In the genomic region with DNA sequence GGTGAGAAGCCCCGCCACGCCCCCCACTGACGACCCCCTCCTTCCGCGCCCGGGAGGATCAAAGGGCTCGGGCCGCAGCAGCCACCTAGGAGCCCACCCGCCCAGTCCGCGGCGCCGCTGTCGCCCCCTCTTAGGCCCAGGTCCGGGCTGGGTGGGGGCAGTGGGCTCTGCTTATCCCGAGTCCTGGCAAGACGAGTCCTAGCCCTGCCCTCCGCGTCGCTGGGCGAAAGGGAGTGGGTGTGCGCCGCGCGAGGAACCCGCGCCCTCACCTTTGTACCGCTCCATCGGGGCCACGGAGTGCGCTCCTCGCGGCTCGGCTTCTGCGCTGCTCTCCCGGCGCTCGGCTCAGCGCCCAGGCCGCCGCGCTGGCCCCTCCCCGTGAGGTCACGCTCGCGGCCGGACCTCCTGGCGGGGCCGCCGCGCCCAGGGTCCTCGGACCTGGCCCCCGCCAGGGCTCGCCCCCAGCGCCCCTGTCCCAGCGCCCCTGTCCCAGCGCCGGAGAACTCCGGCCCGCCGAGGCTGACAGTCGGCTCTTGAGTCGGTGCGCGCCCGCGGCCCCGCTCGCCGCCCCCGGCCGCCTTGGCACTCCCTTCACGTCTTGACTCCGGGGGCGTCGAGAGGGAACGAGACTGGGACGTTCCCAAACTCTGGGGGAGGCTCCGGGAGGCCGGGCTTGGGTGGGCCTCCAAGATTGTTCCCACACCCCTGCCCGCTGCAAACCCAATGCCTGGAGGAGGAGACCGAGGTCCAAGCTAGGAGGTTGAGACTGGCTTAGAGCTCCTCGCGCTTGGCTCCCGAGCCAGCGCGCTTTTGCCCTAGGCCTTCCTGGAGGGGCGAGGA, we compare ENCODE assay signal across 8 cellular contexts. TPM values are rescaled to one million over a fixed set of nuclear protein-coding genes. Genes with fewer than 3 reads are reported as not detected.
DNase-seq lines count a peak whose midpoint lies in the region; ATAC-seq, FAIRE-seq and TF ChIP-seq lines count a peak whose summit lies in the region.

A gene with protein sequence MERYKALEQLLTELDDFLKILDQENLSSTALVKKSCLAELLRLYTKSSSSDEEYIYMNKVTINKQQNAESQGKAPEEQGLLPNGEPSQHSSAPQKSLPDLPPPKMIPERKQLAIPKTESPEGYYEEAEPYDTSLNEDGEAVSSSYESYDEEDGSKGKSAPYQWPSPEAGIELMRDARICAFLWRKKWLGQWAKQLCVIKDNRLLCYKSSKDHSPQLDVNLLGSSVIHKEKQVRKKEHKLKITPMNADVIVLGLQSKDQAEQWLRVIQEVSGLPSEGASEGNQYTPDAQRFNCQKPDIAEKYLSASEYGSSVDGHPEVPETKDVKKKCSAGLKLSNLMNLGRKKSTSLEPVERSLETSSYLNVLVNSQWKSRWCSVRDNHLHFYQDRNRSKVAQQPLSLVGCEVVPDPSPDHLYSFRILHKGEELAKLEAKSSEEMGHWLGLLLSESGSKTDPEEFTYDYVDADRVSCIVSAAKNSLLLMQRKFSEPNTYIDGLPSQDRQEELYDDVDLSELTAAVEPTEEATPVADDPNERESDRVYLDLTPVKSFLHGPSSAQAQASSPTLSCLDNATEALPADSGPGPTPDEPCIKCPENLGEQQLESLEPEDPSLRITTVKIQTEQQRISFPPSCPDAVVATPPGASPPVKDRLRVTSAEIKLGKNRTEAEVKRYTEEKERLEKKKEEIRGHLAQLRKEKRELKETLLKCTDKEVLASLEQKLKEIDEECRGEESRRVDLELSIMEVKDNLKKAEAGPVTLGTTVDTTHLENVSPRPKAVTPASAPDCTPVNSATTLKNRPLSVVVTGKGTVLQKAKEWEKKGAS (minus strand): TSS at position 332 of the 840 bp plus-strand sequence. CDS start 47 bp downstream, at position 285.

- 3% methylated on average over 12 of the region's 88 CpGs for WGBS in A549 (ENCODE audit: missing lambda C conversion rate)

- peak; percentile 89 for ATAC-seq in A549

- in situ Hi-C loops in brain microvascular endothelial cell (cut with HindIII; ENCODE audit: low pct_ligation_motif_present, low sequenced_read_pairs), result no loop called here

- peak within 1 kb of the TSS; percentile 96 for H3K4me2 ChIP-seq in A549

- peak; percentile 69 for TF ChIP-seq POLR2A in A549 (IDR thresholded peaks at IDR 0.05; ENCODE audit: low read length)

- H3K9me3 ChIP-seq in A549 (no peaks in the 10 kb centered on the region), subcutaneous abdominal adipose tissue (ENCODE audit: control insufficient read depth in 5 of 5, low read length in 5 of 5) (no peaks in the 10 kb centered on the region)

- peak; percentile 64 to 65 for DNase-seq in A549 (ENCODE audit: low read depth in 1 of 2, low spot score in 1 of 2)
- peak; percentile 86 for DNase-seq in H7
- DNase-seq in brain microvascular endothelial cell, result no peak
- peak; percentile 62 for DNase-seq in left kidney (ENCODE audit: low read depth, low spot score)
- no peak for DNase-seq in stimulated activated CD4-positive, alpha-beta T cell treated with anti-CD3 and anti-CD28 coated beads, Interleukin-4, amount 100 ng/mL, for 4 hours
- no peak for DNase-seq in NCI-H1092 treated with DMSO at 0.1 percent for 48 hours (lab: John Stamatoyannopoulos, UW)
- DNase-seq in midbrain (lab: John Stamatoyannopoulos, UW), result no peak

- H3K9ac ChIP-seq in subcutaneous abdominal adipose tissue (ENCODE audit: low read length in 5 of 5), result peak within 1 kb of the TSS in 2 of 5 donors; percentile 53 to 60

- no peak for FAIRE-seq in A549 (lab: Jason Lieb, UNC)

- H3K27me3 ChIP-seq in H7 (ENCODE audit: control insufficient read depth, insufficient read depth, low read length), result peaks cover 42% of the 10 kb centered on the region
- H3K27me3 ChIP-seq in brain microvascular endothelial cell (replicated peaks), result peaks cover 18% of the 10 kb centered on the region
- H3K27me3 ChIP-seq in subcutaneous abdominal adipose tissue (ENCODE audit: control insufficient read depth in 5 of 5, insufficient read depth in 4 of 5, low read length in 5 of 5), result peaks cover 0 to 31% (median 24%) of the 10 kb centered on the region in 5 donors

- H3K4me1 ChIP-seq in A549 (peaks cover 55% of the 10 kb centered on the region), subcutaneous abdominal adipose tissue (ENCODE audit: control insufficient read depth in 5 of 5, insufficient read depth in 5 of 5, low read length in 5 of 5) (peaks cover 0 to 49% (median 21%) of the 10 kb centered on the region in 5 donors)

- no peak for TF ChIP-seq CTCF in A549 (IDR thresholded peaks at IDR 0.05)
- TF ChIP-seq CTCF in brain microvascular endothelial cell (IDR thresholded peaks at IDR 0.05; ENCODE audit: low read depth, low read length, missing control alignments), result no peak

- H3K27ac ChIP-seq in A549, result peak within 1 kb of the TSS; percentile 74 to 97
- H3K27ac ChIP-seq in brain microvascular endothelial cell, result no peak within 1 kb of the TSS
- H3K27ac ChIP-seq in subcutaneous abdominal adipose tissue (ENCODE audit: low read depth, low read length), result no peak within 1 kb of the TSS

- TF ChIP-seq RAD21 in A549 (conservative IDR thresholded peaks at IDR 0.05 in 1 of 2, IDR thresholded peaks at IDR 0.05 in 1 of 2), result 0 out of 5 replicates have a peak, but pooled peaks of 1 of the 2 experiments have one; percentile 14

- TF ChIP-seq EP300 in A549 (IDR thresholded peaks at IDR 0.05), result no peak

- POLR2A ChIA-PET in A549 (lab: Yijun Ruan, JAX), result interaction anchor here (0.9 to 2.5 kb wide), 6 partner anchors 9 to 98 kb away, joined by 3 to 10 read pairs (median 6); no protein-coding TSS in a partner anchor

- H3K36me3 ChIP-seq in H7 (replicated peaks; ENCODE audit: control insufficient read depth, insufficient read depth, low read length) (no peaks in the 10 kb centered on the region), brain microvascular endothelial cell (replicated peaks) (no peaks in the 10 kb centered on the region), subcutaneous abdominal adipose tissue (ENCODE audit: control insufficient read depth in 5 of 5, insufficient read depth in 5 of 5, low read length in 5 of 5) (no peaks in the 10 kb centered on the region)

- CTCF ChIA-PET in A549 (lab: Yijun Ruan, JAX), result interaction anchor here (0.8 to 4.4 kb wide), 24 partner anchors 10 to 132 kb away, joined by 3 to 76 read pairs (median 5); no protein-coding TSS in a partner anchor

- H3K4me3 ChIP-seq in A549 (peak within 1 kb of the TSS; percentile 83), H7 (ENCODE audit: insufficient read depth, low read depth, low read length) (peak within 1 kb of the TSS; percentile 60), brain microvascular endothelial cell (ENCODE audit: low read depth, low read length) (peak within 1 kb of the TSS; percentile 33), subcutaneous abdominal adipose tissue (ENCODE audit: low read depth in 1 of 5, low read length in 5 of 5) (peak within 1 kb of the TSS; percentile 63 to 67 (median 65))

TF ChIP-seq in A549, 52 proteins besides CTCF, POLR2A, EP300 and RAD21 (continues in another document):
- TF ChIP-seq ESRRA (IDR thresholded peaks at IDR 0.05; ENCODE audit: borderline replicate concordance, low read length) (no peak), JUN (IDR thresholded peaks at IDR 0.05) (0 out of 5 replicates have a peak, but pooled peaks of 1 of the 2 experiments have one; percentile 51), MYC (IDR thresholded peaks at IDR 0.05; ENCODE audit: borderline replicate concordance, low read length) (0 out of 2 replicates have a peak, but pooled peaks have one; percentile 38), NPAS2 (CRISPR knock-in tag; IDR thresholded peaks at IDR 0.05; ENCODE audit: borderline replicate concordance) (no peak), KDM1A (IDR thresholded peaks at IDR 0.05; ENCODE audit: low read depth) (peak; percentile 41; the same call in 1 of the 2 replicates)
- TF ChIP-seq, protein P1, sequence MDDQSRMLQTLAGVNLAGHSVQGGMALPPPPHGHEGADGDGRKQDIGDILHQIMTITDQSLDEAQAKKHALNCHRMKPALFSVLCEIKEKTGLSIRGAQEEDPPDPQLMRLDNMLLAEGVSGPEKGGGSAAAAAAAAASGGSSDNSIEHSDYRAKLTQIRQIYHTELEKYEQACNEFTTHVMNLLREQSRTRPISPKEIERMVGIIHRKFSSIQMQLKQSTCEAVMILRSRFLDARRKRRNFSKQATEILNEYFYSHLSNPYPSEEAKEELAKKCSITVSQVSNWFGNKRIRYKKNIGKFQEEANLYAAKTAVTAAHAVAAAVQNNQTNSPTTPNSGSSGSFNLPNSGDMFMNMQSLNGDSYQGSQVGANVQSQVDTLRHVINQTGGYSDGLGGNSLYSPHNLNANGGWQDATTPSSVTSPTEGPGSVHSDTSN (IDR thresholded peaks at IDR 0.05), result no peak
- TF ChIP-seq, protein P2, sequence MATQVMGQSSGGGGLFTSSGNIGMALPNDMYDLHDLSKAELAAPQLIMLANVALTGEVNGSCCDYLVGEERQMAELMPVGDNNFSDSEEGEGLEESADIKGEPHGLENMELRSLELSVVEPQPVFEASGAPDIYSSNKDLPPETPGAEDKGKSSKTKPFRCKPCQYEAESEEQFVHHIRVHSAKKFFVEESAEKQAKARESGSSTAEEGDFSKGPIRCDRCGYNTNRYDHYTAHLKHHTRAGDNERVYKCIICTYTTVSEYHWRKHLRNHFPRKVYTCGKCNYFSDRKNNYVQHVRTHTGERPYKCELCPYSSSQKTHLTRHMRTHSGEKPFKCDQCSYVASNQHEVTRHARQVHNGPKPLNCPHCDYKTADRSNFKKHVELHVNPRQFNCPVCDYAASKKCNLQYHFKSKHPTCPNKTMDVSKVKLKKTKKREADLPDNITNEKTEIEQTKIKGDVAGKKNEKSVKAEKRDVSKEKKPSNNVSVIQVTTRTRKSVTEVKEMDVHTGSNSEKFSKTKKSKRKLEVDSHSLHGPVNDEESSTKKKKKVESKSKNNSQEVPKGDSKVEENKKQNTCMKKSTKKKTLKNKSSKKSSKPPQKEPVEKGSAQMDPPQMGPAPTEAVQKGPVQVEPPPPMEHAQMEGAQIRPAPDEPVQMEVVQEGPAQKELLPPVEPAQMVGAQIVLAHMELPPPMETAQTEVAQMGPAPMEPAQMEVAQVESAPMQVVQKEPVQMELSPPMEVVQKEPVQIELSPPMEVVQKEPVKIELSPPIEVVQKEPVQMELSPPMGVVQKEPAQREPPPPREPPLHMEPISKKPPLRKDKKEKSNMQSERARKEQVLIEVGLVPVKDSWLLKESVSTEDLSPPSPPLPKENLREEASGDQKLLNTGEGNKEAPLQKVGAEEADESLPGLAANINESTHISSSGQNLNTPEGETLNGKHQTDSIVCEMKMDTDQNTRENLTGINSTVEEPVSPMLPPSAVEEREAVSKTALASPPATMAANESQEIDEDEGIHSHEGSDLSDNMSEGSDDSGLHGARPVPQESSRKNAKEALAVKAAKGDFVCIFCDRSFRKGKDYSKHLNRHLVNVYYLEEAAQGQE (IDR thresholded peaks at IDR 0.05), result no peak

RNA-seq across cellular contexts. Expression of the gene that starts here (rescaled TPM):
- 17.6 and 19.6 TPM in 2 replicates for polyA plus RNA-seq in A549 (2011; rRNA removed)
- polyA plus RNA-seq in A549 (2012; cell fraction: cytosol; rRNA removed), result 23.2 and 26.7 TPM in 2 replicates
- polyA plus RNA-seq in A549 (2012; cell fraction: nucleus; rRNA removed), result 44.4 and 49.3 TPM in 2 replicates
- 26.6 to 35.0 TPM (median 27.3 TPM) in 3 replicates for polyA plus RNA-seq in A549 (2017; fragmentation: RNase III; extraction: RNeasy Plus Mini Kit Qiagen cat#74134 plus additional on column Dnase treatment)
- polyA minus RNA-seq in A549 (2011; rRNA and poly(A)+ RNA removed), result 27.3 and 28.7 TPM in 2 replicates
- total RNA-seq in H7 (2014; rRNA removed; shearing (Covaris generic)), result 2.0 and 2.1 TPM in 2 replicates

Comparison
In these comparisons a context has a peak if more than half of its experiments do, and no peak if none do; other contexts are left out.
1. DNase-seq: peak in A549 (2 of 2), H7 (single experiment) and left kidney (single experiment); none in brain microvascular endothelial cell (single experiment), stimulated activated CD4-positive, alpha-beta T cell treated with anti-CD3 and anti-CD28 coated beads, Interleukin-4, amount 100 ng/mL, for 4 hours (0 of 2), NCI-H1092 treated with DMSO at 0.1 percent for 48 hours (single experiment) and midbrain (single experiment).
2. H3K27ac ChIP-seq: peak in A549 (2 of 2); none in brain microvascular endothelial cell (single experiment) and subcutaneous abdominal adipose tissue (single experiment).
3. H3K4me3 ChIP-seq: peak in every context shown above with its lines; median percentile 83 in A549; 65 in subcutaneous abdominal adipose tissue; 60 in H7; 33 in brain microvascular endothelial cell.